ENCODE assay signal across 12 cellular contexts in the genomic region with DNA sequence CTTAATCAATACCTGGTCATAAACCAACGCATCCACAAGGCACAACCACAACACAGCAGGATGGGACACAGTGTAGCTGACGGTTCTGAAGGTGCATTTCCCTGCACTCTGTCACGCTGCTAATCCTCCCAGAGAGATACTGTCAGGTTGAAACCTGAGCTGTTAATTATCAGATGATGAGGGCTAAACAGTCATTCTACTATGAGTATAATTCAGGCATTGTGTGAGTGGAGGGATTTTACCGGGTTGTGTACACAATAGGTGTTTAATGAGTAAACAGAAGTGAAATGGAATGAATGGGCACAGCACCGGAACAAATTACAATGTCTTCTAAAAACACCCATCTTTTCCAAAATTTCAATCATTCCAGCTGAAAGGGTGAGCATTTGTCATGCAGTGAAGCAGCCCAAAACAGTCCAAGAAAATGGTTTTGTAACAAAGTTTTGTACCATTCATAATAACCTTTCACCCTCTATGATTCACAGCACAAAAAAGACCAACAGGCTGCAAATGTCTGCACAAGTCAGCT.
DNase-seq lines count a peak whose midpoint lies in the region; ATAC-seq and TF ChIP-seq lines count a peak whose summit lies in the region.
"Had no signal": no experiment of that assay in that cellular context is flagged by ENCODE, and none has a peak within 500 bp of the region (broad histone marks: within the 10 kb centered on the region; RNA-seq: fewer than 3 reads in every experiment).

No MANE protein-coding gene starts in this region.

- H3K27ac ChIP-seq in PC-3 (ENCODE audit: low read length), result peak overlapping the region; percentile 94

- no peak overlapping the region for H2AFZ ChIP-seq in PC-3 (ENCODE audit: low read length)

- no peak overlapping the region for H3K4me3 Mint-ChIP-seq in T-helper 17 cell

- no peaks in the 10 kb centered on the region for H3K27me3 Mint-ChIP-seq in T-helper 17 cell

- H3K27ac Mint-ChIP-seq in T-helper 17 cell, result no peak overlapping the region

- peaks cover 3% of the 10 kb centered on the region for H3K4me1 Mint-ChIP-seq in T-helper 17 cell

- no peak for TF ChIP-seq CTCF in PC-3 (conservative IDR thresholded peaks at IDR 0.05; ENCODE audit: low read depth, low read length)

- intact Hi-C loops in PC-3 (cut with micrococcal nuclease), result loop anchor here (1.0 to 10.0 kb wide), 4 partner anchors 45 to 335 kb away; no protein-coding TSS in a partner anchor

- H3K36me3 ChIP-seq in PC-3 (ENCODE audit: low read depth, low read length), result no peaks in the 10 kb centered on the region

- peak overlapping the region; percentile 29 for H3K4me2 ChIP-seq in PC-3 (ENCODE audit: low read length)

- H3K27me3 ChIP-seq in PC-3 (ENCODE audit: low read length), result no peaks in the 10 kb centered on the region

- H3K9me2 ChIP-seq in PC-3 (replicated peaks; ENCODE audit: low read length), result no peaks in the 10 kb centered on the region

- H3F3A ChIP-seq in PC-3 (ENCODE audit: low read length, unreplicated experiment), result peaks cover 4% of the 10 kb centered on the region

- H3K9ac ChIP-seq in PC-3 (ENCODE audit: low read length), result peak overlapping the region; percentile 47

- peak; percentile 74 for ATAC-seq in PC-3
- ATAC-seq in left lobe of liver, result peak; percentile 41
- no peak for ATAC-seq in HG02763 (IDR thresholded peaks at IDR 0.05; ENCODE audit: unreplicated experiment)
- ATAC-seq in T-helper 17 cell, result no peak
- no peak for ATAC-seq in GM21723 (IDR thresholded peaks at IDR 0.05; ENCODE audit: unreplicated experiment)

- H4K20me1 ChIP-seq in PC-3 (ENCODE audit: low read length), result no peaks in the 10 kb centered on the region

- H3K79me2 ChIP-seq in PC-3 (ENCODE audit: low read length), result no peaks in the 10 kb centered on the region

- H3K36me3 Mint-ChIP-seq in T-helper 17 cell (ENCODE audit: low read depth), result peaks cover 4% of the 10 kb centered on the region

- BruUV-seq in PC-3 (replicated peaks; lab: Mats Ljungman, UMichigan), result no TSS peak

- peaks cover 41% of the 10 kb centered on the region for H3K4me1 ChIP-seq in PC-3 (ENCODE audit: insufficient read depth, low read length)

- DNase-seq in DMS53 (lab: John Stamatoyannopoulos, UW) (peak; percentile 87), NCI-H2029 (lab: John Stamatoyannopoulos, UW) (peak; percentile 87), PC-3 (peak; percentile 65), left lobe of liver (ENCODE audit: low spot score) (no peak), T-helper 17 cell (no peak), cerebellar cortex (ENCODE audit: low spot score) (no peak)
- DNase-seq: activated T-cell treated with anti-CD3 and anti-CD28 coated beads, Interleukin-2, amount 50 U/mL, for 1 hour; MV-4-11; Right ventricle myocardium superior had no signal

- CTCF ChIA-PET in PC-3 (lab: Charles Lee), result no interaction called here

- H3K9me3 ChIP-seq in PC-3 (ENCODE audit: low read length), result no peaks in the 10 kb centered on the region
- H3K9me3 ChIP-seq in T-helper 17 cell (ENCODE audit: control insufficient read depth, low read length, poor library complexity, severe bottlenecking), result no peaks in the 10 kb centered on the region

- H3K4me3 ChIP-seq in PC-3 (ENCODE audit: low read length), result no peak overlapping the region
- H3K4me3 ChIP-seq: skin epidermis had no signal

- POLR2A ChIA-PET in PC-3 (lab: Charles Lee; ENCODE audit: unreplicated experiment), result interaction anchor here (0.5 to 0.7 kb wide), 2 partner anchors 88 to 135 kb away, joined by 3 to 4 read pairs; no protein-coding TSS in a partner anchor

Comparison
In these comparisons a context has a peak if more than half of its experiments do, and no peak if none do; other contexts are left out.
1. DNase-seq: peak in DMS53 (single experiment), NCI-H2029 (single experiment) and PC-3 (single experiment); none in left lobe of liver (single experiment), T-helper 17 cell (0 of 3) and cerebellar cortex (single experiment).
2. ATAC-seq: peak in PC-3 (single experiment) and left lobe of liver (single experiment); none in HG02763 (single experiment), T-helper 17 cell (single experiment) and GM21723 (single experiment).